26 cellular contexts compared by ENCODE assay signal in genomic region chr1:230131457-230131856, GRCh38.
A peak's percentile ranks its signal among the peaks of the same experiment; 100 is the strongest.
DNase-seq lines count a peak whose midpoint lies in the region; ATAC-seq and TF ChIP-seq lines count a peak whose summit lies in the region.
"Had no signal": no experiment of that assay in that cellular context is flagged by ENCODE, and none has a peak within 500 bp of the region (broad histone marks: within the 10 kb centered on the region; RNA-seq: fewer than 3 reads in every experiment).

No MANE protein-coding gene starts in this region.

- H2AK5ac ChIP-seq in H9 (ENCODE audit: insufficient read length, low read length), result no peak overlapping the region

- ATAC-seq in central memory CD8-positive, alpha-beta T cell (replicated peaks; ENCODE audit: extremely low read depth, poor library complexity, severe bottlenecking), result no peak
- ATAC-seq in right lobe of liver, result peak; percentile 7 to 70 (median 52)
- ATAC-seq in stimulated activated naive B cell treated with anti-CD40 and anti-IgM and Interleukin-4, amounts not matched to agents 10 μg/mL and 1 μg/mL and 100 μg/mL, for 72 hours (replicated peaks), result no peak
- no peak for ATAC-seq in HG02571 (IDR thresholded peaks at IDR 0.05; ENCODE audit: unreplicated experiment)
- ATAC-seq in HG03175 (IDR thresholded peaks at IDR 0.05; ENCODE audit: unreplicated experiment), result no peak

- no peak for TF ChIP-seq CTCF in H9 (conservative IDR thresholded peaks at IDR 0.05)
- no peak for TF ChIP-seq CTCF in right lobe of liver (IDR thresholded peaks at IDR 0.05)

- no peak overlapping the region for H4K5ac ChIP-seq in H9 (ENCODE audit: insufficient read length, low read depth, low read length)

- DNase-seq in H9 (no peak), right lobe of liver (no peak), AG08395 (ENCODE audit: low spot score) (no peak), T-helper 1 cell (no peak)
- DNase-seq in central memory CD8-positive, alpha-beta T cell (ENCODE audit: low spot score in 2 of 2), result no peak
- no peak for DNase-seq in stimulated activated naive B cell treated with anti-CD40 and anti-IgM and Interleukin-4, amounts not matched to agents 10 μg/mL and 1 μg/mL and 100 μg/mL, for 72 hours
- DNase-seq: Caco-2; CD4-positive, alpha-beta memory T cell; DMS 273 treated with DMSO at 0.1 percent for 48 hours; DMS79; GF-D8; H7; KG1; MM.1S; NCI-H1092; NCI-H1417 treated with DMSO at 0.1 percent for 48 hours; NCI-H187; NCI-H2171 treated with DMSO at 0.1 percent for 48 hours; NCI-H446 treated with DMSO at 0.1 percent for 48 hours; NCI-H526; NCI-H82; OCI-M1; Peyer's patch; SHP77 treated with DMSO at 0.1 percent for 48 hours had no signal

- no peak overlapping the region for H2AFZ ChIP-seq in H9 (ENCODE audit: low read length)

- H3K18ac ChIP-seq in H9 (ENCODE audit: insufficient read length, low read depth, low read length), result no peak overlapping the region

- H3T11ph ChIP-seq in H9 (ENCODE audit: low read length), result no peak overlapping the region

- H3K27ac ChIP-seq in H9 (ENCODE audit: insufficient read length, low read depth, low read length), result no peak overlapping the region
- H3K27ac ChIP-seq in right lobe of liver, result no peak overlapping the region
- H3K27ac ChIP-seq: Peyer's patch had no signal

- no peak overlapping the region for H2BK120ac ChIP-seq in H9 (ENCODE audit: low read depth, low read length, poor library complexity, severe bottlenecking)

- H3K9me3 Mint-ChIP-seq in H9, result no peaks in the 10 kb centered on the region
- no peaks in the 10 kb centered on the region for H3K9me3 Mint-ChIP-seq in central memory CD8-positive, alpha-beta T cell
- no peaks in the 10 kb centered on the region for H3K9me3 Mint-ChIP-seq in stimulated activated naive B cell treated with anti-CD40 and anti-IgM and Interleukin-4, amounts not matched to agents 10 μg/mL and 1 μg/mL and 100 μg/mL, for 72 hours
- H3K9me3 Mint-ChIP-seq: CD4-positive, alpha-beta memory T cell had no signal

- H3K36me3 ChIP-seq in right lobe of liver, result no peaks in the 10 kb centered on the region
- H3K36me3 ChIP-seq: Peyer's patch had no signal

- no peak for TF ChIP-seq POLR2A in right lobe of liver (IDR thresholded peaks at IDR 0.05)

- H4K91ac ChIP-seq in H9 (ENCODE audit: insufficient read length, low read depth, low read length), result no peak overlapping the region

- H3K9ac ChIP-seq in H9 (ENCODE audit: extremely low read depth, insufficient read length, low read length), result no peak overlapping the region

- peak overlapping the region in 2 of 3 experiments; percentile 27 to 45; a peak in 2 of 7 replicates for H3K27ac Mint-ChIP-seq in H9
- H3K27ac Mint-ChIP-seq in central memory CD8-positive, alpha-beta T cell (ENCODE audit: low read depth), result peak overlapping the region; percentile 9
- peak overlapping the region; percentile 42 for H3K27ac Mint-ChIP-seq in stimulated activated naive B cell treated with anti-CD40 and anti-IgM and Interleukin-4, amounts not matched to agents 10 μg/mL and 1 μg/mL and 100 μg/mL, for 72 hours

- H3K4me2 ChIP-seq in H9 (ENCODE audit: insufficient read depth, insufficient read length, low read length), result no peak overlapping the region

- no CpG with 5 or more reads among the region's 11 CpGs for whole genome bisulfite sequencing in H9 (ENCODE audit: extremely low coverage, insufficient read length, low lambda C conversion rate)
- WGBS in right lobe of liver (ENCODE audit: insufficient coverage, low coverage, low lambda C conversion rate, missing lambda C conversion rate), result 44% methylated on average over 11 of the region's 11 CpGs

- no peaks in the 10 kb centered on the region for H3K27me3 ChIP-seq in H9 (ENCODE audit: insufficient read depth, low read length)
- H3K27me3 ChIP-seq in right lobe of liver, result no peaks in the 10 kb centered on the region
- H3K27me3 ChIP-seq: Peyer's patch had no signal

- no peak overlapping the region for H2BK5ac ChIP-seq in H9 (ENCODE audit: insufficient read length, low read length)

- no peak overlapping the region for H3K4ac ChIP-seq in H9 (ENCODE audit: low read depth, low read length)

- H3K4me3 Mint-ChIP-seq in H9, result no peak overlapping the region
- no peak overlapping the region for H3K4me3 Mint-ChIP-seq in central memory CD8-positive, alpha-beta T cell
- H3K4me3 Mint-ChIP-seq in stimulated activated naive B cell treated with anti-CD40 and anti-IgM and Interleukin-4, amounts not matched to agents 10 μg/mL and 1 μg/mL and 100 μg/mL, for 72 hours, result peak overlapping the region in 1 of 2 donors; percentile 15
- H3K4me3 Mint-ChIP-seq: CD4-positive, alpha-beta memory T cell had no signal

- H3K4me1 Mint-ChIP-seq in H9, result peaks cover 27 to 52% of the 10 kb centered on the region in 2 experiments
- peaks cover 53% of the 10 kb centered on the region for H3K4me1 Mint-ChIP-seq in central memory CD8-positive, alpha-beta T cell
- H3K4me1 Mint-ChIP-seq in stimulated activated naive B cell treated with anti-CD40 and anti-IgM and Interleukin-4, amounts not matched to agents 10 μg/mL and 1 μg/mL and 100 μg/mL, for 72 hours, result peaks cover 48 to 72% of the 10 kb centered on the region in 2 donors

- H3K56ac ChIP-seq in H9 (ENCODE audit: insufficient read length, low read depth, low read length), result no peak overlapping the region

- no peaks in the 10 kb centered on the region for H4K20me1 ChIP-seq in H9 (ENCODE audit: control insufficient read depth, insufficient read depth, insufficient read length)

- no peak overlapping the region for H3K23ac ChIP-seq in H9 (ENCODE audit: insufficient read length, low read depth, low read length)

- H2BK15ac ChIP-seq in H9 (ENCODE audit: low read depth, low read length), result no peak overlapping the region

- no peaks in the 10 kb centered on the region for H3K9me3 ChIP-seq in H9 (ENCODE audit: control insufficient read depth, low read depth, low read length)
- H3K9me3 ChIP-seq in right lobe of liver, result no peaks in the 10 kb centered on the region
- H3K9me3 ChIP-seq: Caco-2, Peyer's patch had no signal

- peaks cover 3% of the 10 kb centered on the region; the same call in 1 of the 2 replicates for H3K79me2 ChIP-seq in H9 (ENCODE audit: insufficient read depth, low read length)

- no peaks in the 10 kb centered on the region; a peak in 1 of 7 replicates for H3K36me3 Mint-ChIP-seq in H9 (ENCODE audit: insufficient read depth in 1 of 3, low read depth in 3 of 3)
- no peaks in the 10 kb centered on the region for H3K36me3 Mint-ChIP-seq in central memory CD8-positive, alpha-beta T cell (ENCODE audit: insufficient read depth)
- peaks cover 11 to 15% of the 10 kb centered on the region in 2 donors for H3K36me3 Mint-ChIP-seq in stimulated activated naive B cell treated with anti-CD40 and anti-IgM and Interleukin-4, amounts not matched to agents 10 μg/mL and 1 μg/mL and 100 μg/mL, for 72 hours

- no peak overlapping the region for H4K8ac ChIP-seq in H9 (replicated peaks; ENCODE audit: insufficient read length, low read depth, low read length)

- intact Hi-C loops in right lobe of liver (cut with DNase I), result no loop called here

- H3K4me1 ChIP-seq in H9 (ENCODE audit: insufficient read depth, low read length) (no peaks in the 10 kb centered on the region; the same call in 1 of the 2 replicates), right lobe of liver (peaks cover 0 to 25% (median 6%) of the 10 kb centered on the region in 4 donors)
- H3K4me1 ChIP-seq: Caco-2 had no signal

- H3K23me2 ChIP-seq in H9 (ENCODE audit: insufficient read length, low read depth, low read length, poor library complexity, severe bottlenecking), result no peaks in the 10 kb centered on the region

- no peaks in the 10 kb centered on the region for H3K27me3 Mint-ChIP-seq in H9 (ENCODE audit: low read depth)
- H3K27me3 Mint-ChIP-seq in central memory CD8-positive, alpha-beta T cell, result no peaks in the 10 kb centered on the region
- no peaks in the 10 kb centered on the region for H3K27me3 Mint-ChIP-seq in stimulated activated naive B cell treated with anti-CD40 and anti-IgM and Interleukin-4, amounts not matched to agents 10 μg/mL and 1 μg/mL and 100 μg/mL, for 72 hours
- H3K27me3 Mint-ChIP-seq: CD4-positive, alpha-beta memory T cell had no signal

- H2BK20ac ChIP-seq in H9 (ENCODE audit: low read depth, low read length, poor library complexity, severe bottlenecking), result no peak overlapping the region

- H3K14ac ChIP-seq in H9 (ENCODE audit: insufficient read depth, low read length), result no peak overlapping the region

- no peaks in the 10 kb centered on the region for H3K79me1 ChIP-seq in H9 (ENCODE audit: insufficient read depth, low read depth, low read length, poor library complexity, severe bottlenecking)

- no peak overlapping the region for H2BK12ac ChIP-seq in H9 (ENCODE audit: insufficient read length, low read depth, low read length)

- no peak overlapping the region for H3K4me3 ChIP-seq in right lobe of liver
- H3K4me3 ChIP-seq: Peyer's patch had no signal

Comparison
In these comparisons a context has a peak if more than half of its experiments do, and no peak if none do; other contexts are left out.
1. ATAC-seq: peak in right lobe of liver (4 of 4); none in central memory CD8-positive, alpha-beta T cell (single experiment), stimulated activated naive B cell treated with anti-CD40 and anti-IgM and Interleukin-4, amounts not matched to agents 10 μg/mL and 1 μg/mL and 100 μg/mL, for 72 hours (0 of 2), HG02571 (single experiment) and HG03175 (single experiment).
2. Peak in every context shown above with its lines, with median percentiles within 50 percentile points of each other: H3K27ac Mint-ChIP-seq.